ENCODE assay signal across 24 cellular contexts in the genomic region with DNA sequence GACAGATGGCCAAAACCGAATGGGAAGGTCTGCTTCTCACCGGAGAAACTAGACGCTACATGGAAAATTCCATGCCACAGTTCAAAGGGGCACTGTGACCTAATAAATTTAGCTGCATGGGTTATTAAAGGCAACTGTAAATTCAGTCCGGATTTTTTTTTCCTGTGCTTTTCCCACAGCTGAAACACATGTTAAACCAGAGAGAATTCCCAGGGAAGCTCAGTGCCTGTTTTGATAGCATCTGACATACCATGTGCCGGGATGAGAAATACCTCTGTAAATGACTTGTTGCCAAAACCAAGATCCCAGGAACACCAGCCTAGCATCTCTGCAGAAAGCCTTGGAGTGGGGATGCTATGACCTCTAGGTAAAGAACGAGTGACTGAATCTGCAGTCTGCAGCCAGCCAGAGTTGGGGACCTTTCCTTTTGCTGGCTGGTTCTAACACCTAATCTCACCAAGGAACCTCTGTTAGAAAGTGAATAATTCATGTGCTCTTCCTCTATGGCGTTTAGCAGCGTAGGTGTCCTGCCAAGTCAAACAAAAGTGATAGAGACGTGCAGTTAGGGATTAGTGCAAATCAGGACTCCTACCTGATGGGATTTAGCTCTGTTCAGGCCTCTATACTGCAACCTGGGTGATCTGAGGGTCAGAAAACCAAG.
DNase-seq lines count a peak whose midpoint lies in the region; ATAC-seq and TF ChIP-seq lines count a peak whose summit lies in the region.
"Had no signal": no experiment of that assay in that cellular context is flagged by ENCODE, and none has a peak within 500 bp of the region (broad histone marks: within the 10 kb centered on the region; RNA-seq: fewer than 3 reads in every experiment).

No MANE protein-coding gene starts in this region.

- peak overlapping the region; percentile 36 for H3K27ac ChIP-seq in caudate nucleus (ENCODE audit: low read depth, low read length)
- H3K27ac ChIP-seq in body of pancreas: no peak overlapping the region
- peak overlapping the region in 1 of 5 donors; percentile 71 for H3K27ac ChIP-seq in adrenal gland
- H3K27ac ChIP-seq: brain microvascular endothelial cell, suprapubic skin had no signal

- H3K27me3 Mint-ChIP-seq in activated T-cell treated with anti-CD3 and anti-CD28 coated beads, Interleukin-2, amount 50 U/mL, for 72 hours (ENCODE audit: low read depth): no peaks in the 10 kb centered on the region
- H3K27me3 Mint-ChIP-seq: activated CD4-positive, alpha-beta memory T cell treated with anti-CD3 and anti-CD28 coated beads, Interleukin-2, amount 10 ng/mL, durations not matched to agents 7 days and 5 days; activated naive CD8-positive, alpha-beta T cell treated with anti-CD3 and anti-CD28 coated beads, Interleukin-2, amount 10 ng/mL, durations not matched to agents 7 days and 5 days; stimulated activated memory B cell treated with anti-CD40 and anti-IgM and Interleukin-4, amounts not matched to agents 10 μg/mL and 1 μg/mL and 100 μg/mL, for 72 hours had no signal

- H3K9me3 ChIP-seq in body of pancreas (no peaks in the 10 kb centered on the region), adrenal gland (replicated peaks in 1 of 3) (no peaks in the 10 kb centered on the region)
- H3K9me3 ChIP-seq: suprapubic skin had no signal

- ATAC-seq in body of pancreas: no peak
- ATAC-seq in HG02798 (IDR thresholded peaks at IDR 0.05; ENCODE audit: poor library complexity, unreplicated experiment): no peak
- no peak for ATAC-seq in activated T-cell treated with anti-CD3 and anti-CD28 coated beads, Interleukin-2, amount 50 U/mL, for 72 hours (replicated peaks in 1 of 2)
- ATAC-seq: K562; Panc1; stimulated activated memory B cell treated with anti-CD40 and anti-IgM and Interleukin-4, amounts not matched to agents 10 μg/mL and 1 μg/mL and 100 μg/mL, for 72 hours; T-cell had no signal

- H3K36me3 ChIP-seq in body of pancreas (replicated peaks in 1 of 2; ENCODE audit: insufficient read depth in 1 of 2, low read depth in 2 of 2) (no peaks in the 10 kb centered on the region), adrenal gland (replicated peaks in 1 of 2) (no peaks in the 10 kb centered on the region)
- H3K36me3 ChIP-seq: brain microvascular endothelial cell, suprapubic skin had no signal

- intact Hi-C loops in body of pancreas (cut with DNase I) (no loop called here), adrenal gland (cut with DNase I) (no loop called here)

- H3K4me1 ChIP-seq in body of pancreas: peaks cover 7% of the 10 kb centered on the region
- peaks cover 0 to 19% of the 10 kb centered on the region in 2 donors for H3K4me1 ChIP-seq in adrenal gland (replicated peaks in 1 of 2)

- no peaks in the 10 kb centered on the region for H3K9me3 Mint-ChIP-seq in activated T-cell treated with anti-CD3 and anti-CD28 coated beads, Interleukin-2, amount 50 U/mL, for 72 hours
- H3K9me3 Mint-ChIP-seq: activated CD4-positive, alpha-beta memory T cell treated with anti-CD3 and anti-CD28 coated beads, Interleukin-2, amount 10 ng/mL, durations not matched to agents 7 days and 5 days; activated naive CD8-positive, alpha-beta T cell treated with anti-CD3 and anti-CD28 coated beads, Interleukin-2, amount 10 ng/mL, durations not matched to agents 7 days and 5 days; CD4-positive, alpha-beta memory T cell; stimulated activated memory B cell treated with anti-CD40 and anti-IgM and Interleukin-4, amounts not matched to agents 10 μg/mL and 1 μg/mL and 100 μg/mL, for 72 hours had no signal

- DNase-seq in LNCaP clone FGC (ENCODE audit: low read depth) (peak; percentile 73), caudate nucleus (lab: John Stamatoyannopoulos, UW) (peak in 20 of 61 donors; percentile 13 to 70 (median 37)), left kidney (ENCODE audit: low read depth, low spot score) (peak; percentile 21), body of pancreas (no peak), adrenal gland (no peak)
- no peak for DNase-seq in activated T-cell treated with anti-CD3 and anti-CD28 coated beads, Interleukin-2, amount 50 U/mL, for 72 hours
- DNase-seq: activated CD4-positive, alpha-beta memory T cell treated with anti-CD3 and anti-CD28 coated beads, Interleukin-2, amount 10 ng/mL, durations not matched to agents 7 days and 5 days; activated CD4-positive, CD25-positive, alpha-beta regulatory T cell treated with anti-CD3 and anti-CD28 coated beads, Interleukin-2, amount 50 U/mL, for 72 hours; activated effector memory CD4-positive, alpha-beta T cell treated with anti-CD3 and anti-CD28 coated beads, Interleukin-2, amount 50 U/mL, for 16 hours; activated naive CD8-positive, alpha-beta T cell treated with anti-CD3 and anti-CD28 coated beads, Interleukin-2, amount 10 ng/mL, durations not matched to agents 7 days and 5 days; activated T-cell treated with anti-CD3 and anti-CD28 coated beads for 4 hours; brain microvascular endothelial cell; CD4-positive, alpha-beta memory T cell; DMS53; GF-D8; NCI-H1436; NCI-H510A; SIG-M5; T-cell had no signal

- TF ChIP-seq POLR2A in body of pancreas (IDR thresholded peaks at IDR 0.05): no peak
- no peak for TF ChIP-seq POLR2A in adrenal gland (IDR thresholded peaks at IDR 0.05)

- H3K36me3 Mint-ChIP-seq in activated T-cell treated with anti-CD3 and anti-CD28 coated beads, Interleukin-2, amount 50 U/mL, for 72 hours (ENCODE audit: insufficient read depth in 2 of 2): no peaks in the 10 kb centered on the region
- H3K36me3 Mint-ChIP-seq: activated naive CD8-positive, alpha-beta T cell treated with anti-CD3 and anti-CD28 coated beads, Interleukin-2, amount 10 ng/mL, durations not matched to agents 7 days and 5 days; CD4-positive, alpha-beta memory T cell; stimulated activated memory B cell treated with anti-CD40 and anti-IgM and Interleukin-4, amounts not matched to agents 10 μg/mL and 1 μg/mL and 100 μg/mL, for 72 hours; T-cell had no signal

- H3K4me3 Mint-ChIP-seq in activated T-cell treated with anti-CD3 and anti-CD28 coated beads, Interleukin-2, amount 50 U/mL, for 72 hours: no peak overlapping the region
- H3K4me3 Mint-ChIP-seq: activated CD4-positive, alpha-beta memory T cell treated with anti-CD3 and anti-CD28 coated beads, Interleukin-2, amount 10 ng/mL, durations not matched to agents 7 days and 5 days; activated naive CD8-positive, alpha-beta T cell treated with anti-CD3 and anti-CD28 coated beads, Interleukin-2, amount 10 ng/mL, durations not matched to agents 7 days and 5 days; CD4-positive, alpha-beta memory T cell; stimulated activated memory B cell treated with anti-CD40 and anti-IgM and Interleukin-4, amounts not matched to agents 10 μg/mL and 1 μg/mL and 100 μg/mL, for 72 hours; T-cell had no signal

- H3K27me3 ChIP-seq in body of pancreas (no peaks in the 10 kb centered on the region), adrenal gland (no peaks in the 10 kb centered on the region)
- H3K27me3 ChIP-seq: brain microvascular endothelial cell, suprapubic skin had no signal

- H3K4me3 ChIP-seq in LNCaP clone FGC (ENCODE audit: low read depth, low read length) (no peak overlapping the region), body of pancreas (no peak overlapping the region), adrenal gland (no peak overlapping the region)
- H3K4me3 ChIP-seq: K562, suprapubic skin had no signal

- no peak for TF ChIP-seq CTCF in LNCaP clone FGC (IDR thresholded peaks at IDR 0.05; ENCODE audit: control insufficient read depth, extremely low read depth, insufficient read depth)
- TF ChIP-seq CTCF in body of pancreas (IDR thresholded peaks at IDR 0.05): no peak
- TF ChIP-seq CTCF in adrenal gland (IDR thresholded peaks at IDR 0.05): no peak

- H3K27ac Mint-ChIP-seq in activated T-cell treated with anti-CD3 and anti-CD28 coated beads, Interleukin-2, amount 50 U/mL, for 72 hours: no peak overlapping the region
- H3K27ac Mint-ChIP-seq: activated CD4-positive, alpha-beta memory T cell treated with anti-CD3 and anti-CD28 coated beads, Interleukin-2, amount 10 ng/mL, durations not matched to agents 7 days and 5 days; activated naive CD8-positive, alpha-beta T cell treated with anti-CD3 and anti-CD28 coated beads, Interleukin-2, amount 10 ng/mL, durations not matched to agents 7 days and 5 days; CD4-positive, alpha-beta memory T cell; stimulated activated memory B cell treated with anti-CD40 and anti-IgM and Interleukin-4, amounts not matched to agents 10 μg/mL and 1 μg/mL and 100 μg/mL, for 72 hours; T-cell had no signal

- 25 to 26% methylated on average over 9 of the region's 9 CpGs for WGBS in body of pancreas, 2 donors
- 17 to 35% (median 27%) methylated on average over 9 of the region's 9 CpGs for WGBS in adrenal gland, 4 donors

- no peaks in the 10 kb centered on the region for H3K4me1 Mint-ChIP-seq in activated T-cell treated with anti-CD3 and anti-CD28 coated beads, Interleukin-2, amount 50 U/mL, for 72 hours (ENCODE audit: low read depth)
- H3K4me1 Mint-ChIP-seq: activated CD4-positive, alpha-beta memory T cell treated with anti-CD3 and anti-CD28 coated beads, Interleukin-2, amount 10 ng/mL, durations not matched to agents 7 days and 5 days; activated naive CD8-positive, alpha-beta T cell treated with anti-CD3 and anti-CD28 coated beads, Interleukin-2, amount 10 ng/mL, durations not matched to agents 7 days and 5 days; CD4-positive, alpha-beta memory T cell; stimulated activated memory B cell treated with anti-CD40 and anti-IgM and Interleukin-4, amounts not matched to agents 10 μg/mL and 1 μg/mL and 100 μg/mL, for 72 hours; T-cell had no signal

Comparison
In these comparisons a context has a peak if more than half of its experiments do, and no peak if none do; other contexts are left out.
1. DNase-seq: peak in LNCaP clone FGC (single experiment) and left kidney (single experiment); none in body of pancreas (0 of 4), adrenal gland (0 of 7) and activated T-cell treated with anti-CD3 and anti-CD28 coated beads, Interleukin-2, amount 50 U/mL, for 72 hours (0 of 2).